Comparison of ENCODE assay signal across 18 cellular contexts in genomic region chr9:117405950-117406705, GRCh38. TPM values are rescaled to one million over a fixed set of nuclear protein-coding genes. Genes with fewer than 3 reads are reported as not detected.
DNase-seq lines count a peak whose midpoint lies in the region; ATAC-seq and TF ChIP-seq lines count a peak whose summit lies in the region.
"Had no signal": no experiment of that assay in that cellular context is flagged by ENCODE, and none has a peak within 500 bp of the region (broad histone marks: within the 10 kb centered on the region; RNA-seq: fewer than 3 reads in every experiment).

No MANE protein-coding gene starts in this region.

- H3K27ac ChIP-seq in angular gyrus (ENCODE audit: low read depth, low read length) (peak overlapping the region; percentile 96), adrenal gland (no peak overlapping the region)

- TF ChIP-seq CTCF in adrenal gland (IDR thresholded peaks at IDR 0.05), result no peak

- intact Hi-C loops in adrenal gland (cut with DNase I), result no loop called here

- H3K4me1 ChIP-seq in adrenal gland (replicated peaks in 1 of 2), result no peaks in the 10 kb centered on the region
- H3K4me1 ChIP-seq: Caco-2 had no signal

- WGBS in adrenal gland, 4 donors, result 63 to 69% (median 67%) methylated on average over 7 of the region's 7 CpGs

- DNase-seq in Ammon's horn (ENCODE audit: low spot score) (peak; percentile 14), islet precursor cell (peak; percentile 74), pons (ENCODE audit: low spot score) (peak; percentile 62), NCI-H345 treated with DMSO at 0.1 percent for 48 hours (lab: John Stamatoyannopoulos, UW; ENCODE audit: unreplicated experiment) (no peak), middle frontal gyrus (ENCODE audit: extremely low spot score, low spot score) (no peak), adrenal gland (no peak)
- DNase-seq: Caco-2; CD4-positive, alpha-beta T cell; DMS153; GF-D8; HCEC 1CT; NCI-H1092 treated with DMSO at 0.1 percent for 48 hours; NCI-H146; NCI-H774; SHP77 had no signal

- no peaks in the 10 kb centered on the region for H3K9me3 ChIP-seq in adrenal gland (replicated peaks in 1 of 3)
- H3K9me3 ChIP-seq: Caco-2 had no signal

- no peaks in the 10 kb centered on the region for H3K36me3 ChIP-seq in adrenal gland (replicated peaks in 1 of 2)

- ATAC-seq in HG03521 (IDR thresholded peaks at IDR 0.05; ENCODE audit: unreplicated experiment), result no peak
- ATAC-seq: GM12878 had no signal

- no peaks in the 10 kb centered on the region for H3K27me3 ChIP-seq in adrenal gland

- H3K4me3 ChIP-seq in adrenal gland, result no peak overlapping the region
- H3K4me3 ChIP-seq: GM12878 had no signal

- TF ChIP-seq POLR2A in adrenal gland (IDR thresholded peaks at IDR 0.05), result no peak

RNA-seq across cellular contexts. Expression of gene ASTN2, which starts 8.7 kb away (rescaled TPM):
- total RNA-seq in adrenal gland, result 10 to 100 TPM in 2 of 8 donors, 1 to 10 TPM in 6; 2.5 to 15.6 (median 7.3) TPM
- polyA plus RNA-seq in adrenal gland, result 1 to 10 TPM; 4.0 to 6.9 (median 6.7) TPM

Comparison
In these comparisons a context has a peak if more than half of its experiments do, and no peak if none do; other contexts are left out.
1. DNase-seq: peak in Ammon's horn (single experiment), islet precursor cell (single experiment) and pons (single experiment); none in NCI-H345 treated with DMSO at 0.1 percent for 48 hours (single experiment), middle frontal gyrus (single experiment) and adrenal gland (0 of 7).